29 cellular contexts compared by ENCODE assay signal in genomic region chr17:42047343-42047742, GRCh38. TPM values are rescaled to one million over a fixed set of nuclear protein-coding genes. Genes with fewer than 3 reads are reported as not detected.
"Had no signal": no experiment of that assay in that cellular context is flagged by ENCODE, and none has a peak within 500 bp of the region (broad histone marks: within the 10 kb centered on the region; RNA-seq: fewer than 3 reads in every experiment).

No MANE protein-coding gene starts in this region.

- H3K4me3 ChIP-seq: colonic mucosa, esophagus squamous epithelium, gastrocnemius medialis, heart right ventricle, left lung, lower lobe of right lung, mucosa of descending colon had no signal

- H3K27ac ChIP-seq: colonic mucosa, epithelial cell of prostate, esophagus squamous epithelium, gastrocnemius medialis, heart right ventricle, left lung, lower lobe of right lung had no signal

- ATAC-seq: effector memory CD8-positive, alpha-beta T cell; esophagus mucosa; gastrocnemius medialis; heart right ventricle; left cardiac atrium; left lung; left ventricle myocardium superior; lower lobe of right lung; mucosa of descending colon had no signal

- H3K27me3 ChIP-seq: colonic mucosa, gastrocnemius medialis had no signal

- FAIRE-seq: endometrium, islet of Langerhans, keratinocyte had no signal

- H3K9me3 ChIP-seq: colonic mucosa, esophagus squamous epithelium, gastrocnemius medialis, heart right ventricle, left lung, lower lobe of right lung, mucosa of descending colon had no signal

- DNase-seq: colonic mucosa; cortex of kidney; effector CD8-positive, alpha-beta T cell; effector memory CD8-positive, alpha-beta T cell; endodermal cell; erythroblast; esophagus squamous epithelium; foreskin fibroblast; foreskin melanocyte; gastrocnemius medialis; glutamatergic neuron; head of caudate nucleus; heart right ventricle; hippocampal formation; left cardiac atrium; left lung; left ventricle myocardium superior; lower lobe of right lung; mesenchymal stem cell; mucosa of descending colon; naive B cell had no signal

- H3K36me3 ChIP-seq: colonic mucosa, esophagus squamous epithelium, gastrocnemius medialis, left lung, lower lobe of right lung had no signal

RNA-seq across cellular contexts. Expression of gene ZNF385C, which starts 50.9 kb away (rescaled TPM):
- total RNA-seq: glomerular endothelial cell, lung microvascular endothelial cell, mesenteric fat pad had no signal
